13 cellular contexts compared by ENCODE assay signal in genomic region chr16:57113042-57113453, GRCh38. TPM values are rescaled to one million over a fixed set of nuclear protein-coding genes. Genes with fewer than 3 reads are reported as not detected.
DNase-seq lines count a peak whose midpoint lies in the region; ATAC-seq and TF ChIP-seq lines count a peak whose summit lies in the region.
"Had no signal": no experiment of that assay in that cellular context is flagged by ENCODE, and none has a peak within 500 bp of the region (broad histone marks: within the 10 kb centered on the region; RNA-seq: fewer than 3 reads in every experiment).

No MANE protein-coding gene starts in this region.

- H3K4me3 ChIP-seq in kidney epithelial cell (ENCODE audit: low read depth, low read length) (no peak overlapping the region), tibial nerve (no peak overlapping the region)
- H3K4me3 ChIP-seq: SK-N-MC had no signal

- no peaks in the 10 kb centered on the region for H3K27me3 ChIP-seq in kidney epithelial cell (ENCODE audit: control insufficient read depth, insufficient read depth, low read length)
- H3K27me3 ChIP-seq in tibial nerve = no peaks in the 10 kb centered on the region

- WGBS in tibial nerve, 2 donors = 74 to 76% methylated on average over 12 to 14 of the region's 14 CpGs

- no peak overlapping the region for H3K4me3 Mint-ChIP-seq in activated naive CD8-positive, alpha-beta T cell treated with anti-CD3 and anti-CD28 coated beads, Interleukin-2, amount 50 U/mL, for 24 hours
- no peak overlapping the region for H3K4me3 Mint-ChIP-seq in activated naive CD8-positive, alpha-beta T cell treated with anti-CD3 and anti-CD28 coated beads for 36 hours

- no peaks in the 10 kb centered on the region for H3K36me3 Mint-ChIP-seq in activated naive CD8-positive, alpha-beta T cell treated with anti-CD3 and anti-CD28 coated beads, Interleukin-2, amount 50 U/mL, for 24 hours (ENCODE audit: low read depth)
- H3K36me3 Mint-ChIP-seq in activated naive CD8-positive, alpha-beta T cell treated with anti-CD3 and anti-CD28 coated beads for 36 hours = no peaks in the 10 kb centered on the region

- H3K4me1 Mint-ChIP-seq in activated naive CD8-positive, alpha-beta T cell treated with anti-CD3 and anti-CD28 coated beads, Interleukin-2, amount 50 U/mL, for 24 hours = peaks cover 8% of the 10 kb centered on the region
- peaks cover 5% of the 10 kb centered on the region for H3K4me1 Mint-ChIP-seq in activated naive CD8-positive, alpha-beta T cell treated with anti-CD3 and anti-CD28 coated beads for 36 hours

- no peaks in the 10 kb centered on the region for H3K27me3 Mint-ChIP-seq in activated naive CD8-positive, alpha-beta T cell treated with anti-CD3 and anti-CD28 coated beads, Interleukin-2, amount 50 U/mL, for 24 hours
- no peaks in the 10 kb centered on the region for H3K27me3 Mint-ChIP-seq in activated naive CD8-positive, alpha-beta T cell treated with anti-CD3 and anti-CD28 coated beads for 36 hours

- peaks cover 0 to 54% (median 24%) of the 10 kb centered on the region in 4 donors for H3K4me1 ChIP-seq in tibial nerve

- no peak overlapping the region for H3K27ac Mint-ChIP-seq in activated naive CD8-positive, alpha-beta T cell treated with anti-CD3 and anti-CD28 coated beads, Interleukin-2, amount 50 U/mL, for 24 hours
- no peak overlapping the region for H3K27ac Mint-ChIP-seq in activated naive CD8-positive, alpha-beta T cell treated with anti-CD3 and anti-CD28 coated beads for 36 hours

- ATAC-seq in activated naive CD8-positive, alpha-beta T cell treated with anti-CD3 and anti-CD28 coated beads, Interleukin-2, amount 50 U/mL, for 24 hours = peak; percentile 36

- no peak for TF ChIP-seq CTCF in kidney epithelial cell (IDR thresholded peaks at IDR 0.05; ENCODE audit: insufficient read depth, low read length, poor library complexity, severe bottlenecking)
- TF ChIP-seq CTCF in tibial nerve (IDR thresholded peaks at IDR 0.05) = no peak

- TF ChIP-seq EP300 in tibial nerve (IDR thresholded peaks at IDR 0.05) = no peak

- no peaks in the 10 kb centered on the region for H3K9me3 Mint-ChIP-seq in activated naive CD8-positive, alpha-beta T cell treated with anti-CD3 and anti-CD28 coated beads, Interleukin-2, amount 50 U/mL, for 24 hours
- no peaks in the 10 kb centered on the region for H3K9me3 Mint-ChIP-seq in activated naive CD8-positive, alpha-beta T cell treated with anti-CD3 and anti-CD28 coated beads for 36 hours

- H3K36me3 ChIP-seq in kidney epithelial cell (ENCODE audit: control insufficient read depth, insufficient read depth, low read length) (peaks cover 5% of the 10 kb centered on the region), tibial nerve (peaks cover 0 to 31% (median 0%) of the 10 kb centered on the region in 3 donors)

- no peaks in the 10 kb centered on the region for H3K9me3 ChIP-seq in tibial nerve

- H3K27ac ChIP-seq in angular gyrus (ENCODE audit: low read depth, low read length) (peak overlapping the region; percentile 87), tibial nerve (peak overlapping the region in 3 of 4 donors; percentile 1 to 84 (median 67))
- H3K27ac ChIP-seq: SK-N-MC had no signal

- no peak for DNase-seq in activated naive CD8-positive, alpha-beta T cell treated with anti-CD3 and anti-CD28 coated beads, Interleukin-2, amount 50 U/mL, for 24 hours
- no peak for DNase-seq in activated naive CD8-positive, alpha-beta T cell treated with anti-CD3 and anti-CD28 coated beads for 36 hours
- DNase-seq in kidney epithelial cell (ENCODE audit: low read depth) = peak; percentile 25
- DNase-seq in tibial nerve (ENCODE audit: low spot score in 2 of 2) = no peak
- DNase-seq in T-helper 2 cell = no peak
- DNase-seq in SKM-1 (lab: John Stamatoyannopoulos, UW; ENCODE audit: unreplicated experiment) = no peak
- DNase-seq in activated CD4-positive, alpha-beta T cell treated with anti-CD3 and anti-CD28 coated beads, Interleukin-2, amount 50 U/mL, for 1 hour = no peak
- DNase-seq: HCEC 1CT, hippocampal formation, KG1, NCI-H524 had no signal

- no peak for TF ChIP-seq POLR2A in tibial nerve (IDR thresholded peaks at IDR 0.05)

RNA-seq across cellular contexts. Expression of gene CPNE2, which starts 20.7 kb away (rescaled TPM):
- total RNA-seq in activated naive CD8-positive, alpha-beta T cell treated with anti-CD3 and anti-CD28 coated beads for 36 hours = 10 to 100 TPM; 10.4 TPM
- total RNA-seq in kidney epithelial cell = 23.4 and 24.3 TPM in 2 replicates
- total RNA-seq in tibial nerve = 10 to 100 TPM; 32.7 to 58.8 (median 46.0) TPM
